In the genomic region with DNA sequence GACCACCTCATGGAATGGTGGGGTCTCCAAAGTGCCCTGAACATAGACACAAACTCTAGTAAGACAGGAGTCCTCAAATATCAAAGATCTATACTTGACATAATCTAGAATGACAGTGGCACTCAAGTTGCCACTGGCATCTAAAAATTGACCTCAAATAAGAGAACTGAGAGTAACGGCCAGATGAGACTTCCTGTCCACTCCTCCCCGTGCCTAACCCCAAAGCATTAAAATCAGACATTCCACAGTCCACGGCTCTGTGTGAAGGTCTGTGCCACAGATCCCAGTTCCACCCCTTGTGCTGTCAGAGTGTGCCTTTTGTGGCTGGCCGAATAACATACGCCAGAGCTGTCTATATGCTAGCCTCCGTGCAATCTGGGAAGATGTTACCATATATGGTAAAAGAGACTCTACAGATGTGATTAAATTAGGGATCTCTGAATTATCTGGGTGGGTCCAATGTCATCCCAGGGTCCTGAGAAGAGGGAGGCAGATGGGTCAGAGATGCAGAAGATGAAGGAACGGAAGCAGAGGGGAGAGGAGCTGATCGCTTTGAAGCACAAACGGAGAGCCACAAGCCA, we compare ENCODE assay signal across 18 cellular contexts. TPM values are rescaled to one million over a fixed set of nuclear protein-coding genes. Genes with fewer than 3 reads are reported as not detected.
A peak's percentile ranks its signal among the peaks of the same experiment; 100 is the strongest.
DNase-seq lines count a peak whose midpoint lies in the region; ATAC-seq and TF ChIP-seq lines count a peak whose summit lies in the region.
"Had no signal": no experiment of that assay in that cellular context is flagged by ENCODE, and none has a peak within 500 bp of the region (broad histone marks: within the 10 kb centered on the region; RNA-seq: fewer than 3 reads in every experiment).

No MANE protein-coding gene starts in this region.

- no peak overlapping the region for H2BK15ac ChIP-seq in mesenchymal stem cell (ENCODE audit: low read depth, poor library complexity, severe bottlenecking)

- H3K4ac ChIP-seq in mesenchymal stem cell (ENCODE audit: low read depth in 1 of 2, low read length in 2 of 2) = no peak overlapping the region

- intact Hi-C loops in cardiac septum (cut with DNase I) = no loop called here
- intact Hi-C loops in left cardiac atrium (cut with DNase I) = no loop called here
- intact Hi-C loops in colonic mucosa (cut with DNase I) = no loop called here

- WGBS in mesenchymal stem cell = 90% methylated on average over 9 of the region's 9 CpGs

- H2AFZ ChIP-seq in mesenchymal stem cell (ENCODE audit: low read depth, low read length) = no peak overlapping the region

- H2BK120ac ChIP-seq in mesenchymal stem cell (ENCODE audit: low read depth, low read length) = no peak overlapping the region

- DNase-seq in cardiac septum (ENCODE audit: low spot score) (peak; percentile 14), left cardiac atrium (no peak), SK-N-DZ (ENCODE audit: low spot score) (peak; percentile 93), mesenchymal stem cell (no peak), BE2C (no peak), NCI-H2107 (lab: John Stamatoyannopoulos, UW) (no peak), colonic mucosa (no peak), NCI-H2107 treated with DMSO at 0.1 percent for 48 hours (lab: John Stamatoyannopoulos, UW; ENCODE audit: unreplicated experiment) (no peak)
- DNase-seq: anterior cingulate cortex; foreskin fibroblast; left ventricle myocardium superior; NCI-H1694; stimulated activated CD4-positive, alpha-beta T cell treated with anti-CD3 and anti-CD28 coated beads, Interleukin-12 subunit alpha, Interleukin-12 subunit beta, amount 100 ng/mL, for 4 hours; stimulated activated naive CD8-positive, alpha-beta T cell treated with anti-CD3 and anti-CD28 coated beads, Interleukin-15, Interleukin-2, amounts not matched to agents 100 U/mL and 50 U/mL, for 24 hours had no signal

- H2BK12ac ChIP-seq in mesenchymal stem cell (ENCODE audit: low read length in 2 of 2) = peak overlapping the region in 1 of 2 experiments; percentile 18

- H2AK5ac ChIP-seq in mesenchymal stem cell (ENCODE audit: low read length, severe bottlenecking) = peak overlapping the region; percentile 98

- no peak for TF ChIP-seq CTCF in BE2C (IDR thresholded peaks at IDR 0.05; ENCODE audit: low read depth, low read length)
- no peak for TF ChIP-seq CTCF in colonic mucosa (IDR thresholded peaks at IDR 0.05)

- peak overlapping the region; percentile 66 for H2BK5ac ChIP-seq in mesenchymal stem cell (ENCODE audit: low read depth, low read length, poor library complexity, severe bottlenecking)

- H4K91ac ChIP-seq in mesenchymal stem cell (ENCODE audit: low read length) = no peak overlapping the region

- ATAC-seq in left cardiac atrium = no peak
- ATAC-seq: left ventricle myocardium superior; stimulated activated naive CD8-positive, alpha-beta T cell treated with anti-CD3 and anti-CD28 coated beads, Interleukin-15, Interleukin-2, amounts not matched to agents 100 U/mL and 50 U/mL, for 24 hours had no signal

- H3K4me3 ChIP-seq in mesenchymal stem cell (ENCODE audit: insufficient read depth in 1 of 2, low read depth in 1 of 2, low read length in 2 of 2) (no peak overlapping the region), BE2C (ENCODE audit: low read depth, low read length) (no peak overlapping the region), colonic mucosa (no peak overlapping the region)
- H3K4me3 ChIP-seq: vagina had no signal

- H3K18ac ChIP-seq in mesenchymal stem cell (ENCODE audit: low read depth in 1 of 2, low read length in 2 of 2) = no peak overlapping the region

- H4K8ac ChIP-seq in mesenchymal stem cell (ENCODE audit: low read length) = no peak overlapping the region

- peaks cover 29% of the 10 kb centered on the region for H3K4me1 ChIP-seq in mesenchymal stem cell (ENCODE audit: control insufficient read depth, insufficient read depth, low read depth, low read length)
- no peaks in the 10 kb centered on the region for H3K4me1 ChIP-seq in BE2C
- peaks cover 4% of the 10 kb centered on the region for H3K4me1 ChIP-seq in colonic mucosa

- H3K4me2 ChIP-seq in mesenchymal stem cell (ENCODE audit: low read length, poor library complexity, severe bottlenecking) = peak overlapping the region; percentile 25

- H3K27ac ChIP-seq in mesenchymal stem cell (ENCODE audit: low read length, poor library complexity, severe bottlenecking) (peak overlapping the region; percentile 96), colonic mucosa (no peak overlapping the region)
- H3K27ac ChIP-seq: vagina had no signal

- H3K23ac ChIP-seq in mesenchymal stem cell (ENCODE audit: low read length in 2 of 2) = peak overlapping the region in 1 of 2 experiments; percentile 53

- H3K9ac ChIP-seq in mesenchymal stem cell (ENCODE audit: low read length) (no peak overlapping the region), colonic mucosa (ENCODE audit: low read depth in 2 of 2, low read length in 2 of 2) (no peak overlapping the region)

- H3K14ac ChIP-seq in mesenchymal stem cell (ENCODE audit: low read length in 2 of 2) = no peak overlapping the region

- peaks cover 25% of the 10 kb centered on the region for H3K79me1 ChIP-seq in mesenchymal stem cell (replicated peaks; ENCODE audit: low read length, poor library complexity, severe bottlenecking)

- no peaks in the 10 kb centered on the region for H3K9me3 ChIP-seq in mesenchymal stem cell (ENCODE audit: control insufficient read depth, low read length)
- no peaks in the 10 kb centered on the region for H3K9me3 ChIP-seq in BE2C
- H3K9me3 ChIP-seq in colonic mucosa = no peaks in the 10 kb centered on the region
- H3K9me3 ChIP-seq: vagina had no signal

- H3K27me3 ChIP-seq in mesenchymal stem cell (ENCODE audit: control insufficient read depth in 1 of 2, insufficient read depth in 1 of 2, low read length in 2 of 2) (no peaks in the 10 kb centered on the region), BE2C (no peaks in the 10 kb centered on the region), colonic mucosa (no peaks in the 10 kb centered on the region)
- H3K27me3 ChIP-seq: vagina had no signal

- H3K36me3 ChIP-seq in mesenchymal stem cell (ENCODE audit: control insufficient read depth in 1 of 2, insufficient read depth in 2 of 2, low read depth in 1 of 2, low read length in 2 of 2) = peaks cover 58 to 91% of the 10 kb centered on the region in 2 experiments
- H3K36me3 ChIP-seq in BE2C = peaks cover 72% of the 10 kb centered on the region
- peaks cover 44% of the 10 kb centered on the region for H3K36me3 ChIP-seq in colonic mucosa

RNA-seq across cellular contexts. Expression of gene EVPL, which starts 21.0 kb away (rescaled TPM):
- total RNA-seq in cardiac septum (0.05 TPM), left cardiac atrium (under 1 TPM; 0.29 to 0.39 TPM), colonic mucosa (10 to 100 TPM; 18.8 to 31.1 TPM)
- 0.95 and 1.2 TPM in 2 replicates for polyA plus RNA-seq in SK-N-DZ (2014; cell fraction: cytosol; rRNA removed)
- 2.9 and 3.9 TPM in 2 replicates for polyA plus RNA-seq in SK-N-DZ (2014; cell fraction: nucleus; rRNA removed)
- polyA plus RNA-seq in mesenchymal stem cell (2013, experiment 1 of 2) = not detected
- not detected for polyA plus RNA-seq in mesenchymal stem cell (2013, experiment 2 of 2)
- 0.94 TPM for polyA plus RNA-seq in BE2C (2012; ENCODE audit: insufficient read depth, insufficient read length, low read depth)
- total RNA-seq: endothelial cell of umbilical vein, myocyte had no signal
- polyA plus RNA-seq: endothelial cell of umbilical vein had no signal

RNA-seq across cellular contexts. Expression of gene SRP68, which starts 24.2 kb away (rescaled TPM):
- total RNA-seq in cardiac septum = 53.9 TPM
- total RNA-seq in left cardiac atrium = 10 to 100 TPM; 51.1 to 60.1 TPM
- polyA plus RNA-seq in SK-N-DZ (2014; cell fraction: cytosol; rRNA removed) = 31.3 and 32.5 TPM in 2 replicates
- 29.9 and 44.1 TPM in 2 replicates for polyA plus RNA-seq in SK-N-DZ (2014; cell fraction: nucleus; rRNA removed)
- polyA plus RNA-seq in mesenchymal stem cell (2013, experiment 1 of 2) = 56.0 TPM
- polyA plus RNA-seq in mesenchymal stem cell (2013, experiment 2 of 2) = 57.0 TPM
- 186 TPM for polyA plus RNA-seq in BE2C (2012; ENCODE audit: insufficient read depth, insufficient read length, low read depth)
- total RNA-seq in colonic mucosa = 10 to 100 TPM; 65.1 to 78.0 TPM

RNA-seq across cellular contexts. Expression of gene GALR2, which starts 26.5 kb away (rescaled TPM):
- total RNA-seq in cardiac septum = not detected
- not detected for total RNA-seq in left cardiac atrium
- 0.71 TPM in 1 of 2 replicates, not detected in the other for polyA plus RNA-seq in SK-N-DZ (2014; cell fraction: cytosol; rRNA removed)
- 0.14 TPM in 1 of 2 replicates, not detected in the other for polyA plus RNA-seq in SK-N-DZ (2014; cell fraction: nucleus; rRNA removed)
- 0.12 TPM for polyA plus RNA-seq in mesenchymal stem cell (2013, experiment 1 of 2)
- polyA plus RNA-seq in mesenchymal stem cell (2013, experiment 2 of 2) = 0.11 TPM
- polyA plus RNA-seq in BE2C (2012; ENCODE audit: insufficient read depth, insufficient read length, low read depth) = 3.8 TPM
- total RNA-seq in colonic mucosa = under 1 TPM; 0.19 to 0.49 TPM
- total RNA-seq: endothelial cell of umbilical vein, left ventricle myocardium superior, myocyte, NCI-H460, vagina had no signal

RNA-seq across cellular contexts. Expression of gene ZACN, which starts 30.9 kb away (rescaled TPM):
- total RNA-seq in cardiac septum = not detected
- total RNA-seq in left cardiac atrium = not detected
- not detected in 2 replicates for polyA plus RNA-seq in SK-N-DZ (2014; cell fraction: cytosol; rRNA removed)
- 0.17 and 1.3 TPM in 2 replicates for polyA plus RNA-seq in SK-N-DZ (2014; cell fraction: nucleus; rRNA removed)
- polyA plus RNA-seq in mesenchymal stem cell (2013, experiment 1 of 2) = 0.03 TPM
- polyA plus RNA-seq in mesenchymal stem cell (2013, experiment 2 of 2) = not detected
- 18.8 TPM for polyA plus RNA-seq in BE2C (2012; ENCODE audit: insufficient read depth, insufficient read length, low read depth)
- total RNA-seq in colonic mucosa = not detected
- total RNA-seq: endothelial cell of umbilical vein, left ventricle myocardium superior, myocyte, vagina had no signal

RNA-seq across cellular contexts. Expression of gene CDK3, which starts 47.5 kb away (rescaled TPM):
- total RNA-seq in cardiac septum = 2.7 TPM
- 1 to 10 TPM; 3.5 to 3.9 TPM for total RNA-seq in left cardiac atrium
- 14.5 and 15.1 TPM in 2 replicates for polyA plus RNA-seq in SK-N-DZ (2014; cell fraction: cytosol; rRNA removed)
- polyA plus RNA-seq in SK-N-DZ (2014; cell fraction: nucleus; rRNA removed) = 83.9 and 88.1 TPM in 2 replicates
- polyA plus RNA-seq in mesenchymal stem cell (2013, experiment 1 of 2) = 3.5 TPM
- 3.1 TPM for polyA plus RNA-seq in mesenchymal stem cell (2013, experiment 2 of 2)
- 4.1 TPM for polyA plus RNA-seq in BE2C (2012; ENCODE audit: insufficient read depth, insufficient read length, low read depth)
- total RNA-seq in colonic mucosa = 1 to 10 TPM; 5.3 to 8.2 TPM

Comparison
In these comparisons a context has a peak if more than half of its experiments do, and no peak if none do; other contexts are left out.
1. DNase-seq: peak in cardiac septum (single experiment) and SK-N-DZ (single experiment); none in left cardiac atrium (single experiment), mesenchymal stem cell (single experiment), BE2C (single experiment), NCI-H2107 (single experiment), colonic mucosa (single experiment) and NCI-H2107 treated with DMSO at 0.1 percent for 48 hours (single experiment).
2. RNA of gene EVPL, which starts 21.0 kb away (total RNA-seq): 18.8 to 31.1 TPM in colonic mucosa; 0.29 to 0.39 TPM in left cardiac atrium and 0.05 TPM in cardiac septum (single experiment); every median in the first group is over 10 times any median in the second.